In genomic region chr6:10866709-10867108, GRCh38 we compare ENCODE assay signal across 14 cellular contexts. TPM values are rescaled to one million over a fixed set of nuclear protein-coding genes. Genes with fewer than 3 reads are reported as not detected.
"Had no signal": no experiment of that assay in that cellular context is flagged by ENCODE, and none has a peak within 500 bp of the region (broad histone marks: within the 10 kb centered on the region; RNA-seq: fewer than 3 reads in every experiment).

No MANE protein-coding gene starts in this region.

RNA-seq across cellular contexts. Expression of gene GCM2, which starts 15.1 kb away (rescaled TPM):
- total RNA-seq: stomach, subcutaneous adipose tissue, suprapubic skin, temporal lobe, thoracic aorta, thyroid gland, tibial nerve, transverse colon, upper lobe of left lung, upper lobe of right lung, ureter, urinary bladder, uterus, vagina had no signal
- polyA plus RNA-seq: stomach, urinary bladder had no signal

RNA-seq across cellular contexts. Expression of gene MAK, which starts 28.4 kb away (rescaled TPM):
- total RNA-seq: transverse colon had no signal
